In genomic region chr2:23425338-23425871, GRCh38 we compare ENCODE assay signal across 2 cellular contexts.
TF ChIP-seq lines count a peak whose summit lies in the region.

No MANE protein-coding gene starts in this region.

TF ChIP-seq in GM23338, 12 proteins besides CTCF, POLR2A, EP300 and RAD21:
- TF ChIP-seq EZH2 (IDR thresholded peaks at IDR 0.05; ENCODE audit: low read depth, unreplicated experiment) (no peak), JUNB (IDR thresholded peaks at IDR 0.05; ENCODE audit: unreplicated experiment) (no peak)

TF ChIP-seq in WTC11, 78 proteins besides CTCF, POLR2A, EP300 and RAD21:
- TF ChIP-seq TP53 (CRISPR knock-in tag; IDR thresholded peaks at IDR 0.05) (no peak), CREB1 (CRISPR knock-in tag; IDR thresholded peaks at IDR 0.05) (no peak), ATF1 (CRISPR knock-in tag; IDR thresholded peaks at IDR 0.05) (no peak), ZMAT4 (CRISPR knock-in tag; IDR thresholded peaks at IDR 0.05) (no peak), ESRRA (CRISPR knock-in tag; IDR thresholded peaks at IDR 0.05; ENCODE audit: borderline replicate concordance) (no peak), USF2 (CRISPR knock-in tag; IDR thresholded peaks at IDR 0.05) (0 out of 2 replicates have a peak, but pooled peaks have one; percentile 14), ZNF317 (CRISPR knock-in tag; IDR thresholded peaks at IDR 0.05; ENCODE audit: borderline replicate concordance, low read depth) (no peak), USF1 (CRISPR knock-in tag; IDR thresholded peaks at IDR 0.05) (peak; percentile 16; the same call in 1 of the 2 replicates), FOXP1 (CRISPR knock-in tag; IDR thresholded peaks at IDR 0.05; ENCODE audit: borderline replicate concordance) (no peak), OVOL2 (CRISPR knock-in tag; IDR thresholded peaks at IDR 0.05; ENCODE audit: borderline replicate concordance) (no peak), ZNF219 (CRISPR knock-in tag; IDR thresholded peaks at IDR 0.05; ENCODE audit: borderline replicate concordance) (no peak)
